In genomic region chr11:33970984-33971466, GRCh38 we compare ENCODE assay signal across 8 cellular contexts.
A peak's percentile ranks its signal among the peaks of the same experiment; 100 is the strongest.
DNase-seq lines count a peak whose midpoint lies in the region; ATAC-seq and TF ChIP-seq lines count a peak whose summit lies in the region.

No MANE protein-coding gene starts in this region.

- peak; percentile 79 for DNase-seq in D341Med (ENCODE audit: low spot score)
- DNase-seq in NCI-H1436 treated with DMSO at 0.1 percent for 48 hours (lab: John Stamatoyannopoulos, UW), result peak; percentile 60
- peak; percentile 53 for DNase-seq in UCSD-AML1 (lab: John Stamatoyannopoulos, UW; ENCODE audit: unreplicated experiment)
- no peak for DNase-seq in osteocyte (ENCODE audit: extremely low spot score, unreplicated experiment)

- no peaks in the 10 kb centered on the region for H3K9me3 Mint-ChIP-seq in osteocyte (ENCODE audit: unreplicated experiment)

- H3K36me3 Mint-ChIP-seq in osteocyte (ENCODE audit: unreplicated experiment), result no peaks in the 10 kb centered on the region

- WGBS in gastroesophageal sphincter (ENCODE audit: low coverage in 1 of 2), 2 donors, result 19 to 29% methylated on average over 5 to 7 of the region's 8 CpGs

- H3K9me3 ChIP-seq in gastroesophageal sphincter, result no peaks in the 10 kb centered on the region

- no peaks in the 10 kb centered on the region for H3K4me1 Mint-ChIP-seq in osteocyte (ENCODE audit: unreplicated experiment)

- no peaks in the 10 kb centered on the region for H3K36me3 ChIP-seq in gastroesophageal sphincter

- TF ChIP-seq CTCF in gastroesophageal sphincter (IDR thresholded peaks at IDR 0.05) (peak in 3 of 4 experiments; percentile 59 to 61 (median 61)), osteocyte (IDR thresholded peaks at IDR 0.05) (peak; percentile 71)

- no peaks in the 10 kb centered on the region for H3K27me3 ChIP-seq in gastroesophageal sphincter

- H3K27me3 Mint-ChIP-seq in osteocyte (ENCODE audit: unreplicated experiment), result peaks cover 35% of the 10 kb centered on the region

- peak; percentile 71 for ATAC-seq in GM21390 (IDR thresholded peaks at IDR 0.05; ENCODE audit: unreplicated experiment)
- peak; percentile 69 for ATAC-seq in gastroesophageal sphincter
- no peak for ATAC-seq in GM21576 (IDR thresholded peaks at IDR 0.05; ENCODE audit: unreplicated experiment)
- ATAC-seq in GM21737 (IDR thresholded peaks at IDR 0.05; ENCODE audit: unreplicated experiment), result no peak

- no peak for TF ChIP-seq POLR2A in gastroesophageal sphincter (IDR thresholded peaks at IDR 0.05)

- H3K4me3 Mint-ChIP-seq in osteocyte (ENCODE audit: unreplicated experiment), result no peak overlapping the region

- TF ChIP-seq EP300 in gastroesophageal sphincter (IDR thresholded peaks at IDR 0.05), result no peak

- no peak overlapping the region for H3K27ac Mint-ChIP-seq in osteocyte (ENCODE audit: unreplicated experiment)

- no peak overlapping the region for H3K27ac ChIP-seq in gastroesophageal sphincter

- no peak overlapping the region for H3K4me3 ChIP-seq in gastroesophageal sphincter

- no peaks in the 10 kb centered on the region for H3K4me1 ChIP-seq in gastroesophageal sphincter

Comparison
In these comparisons a context has a peak if more than half of its experiments do, and no peak if none do; other contexts are left out.
1. ATAC-seq: peak in GM21390 (single experiment) and gastroesophageal sphincter (single experiment); none in GM21576 (single experiment) and GM21737 (single experiment).